ENCODE assay signal across 19 cellular contexts in the genomic region with DNA sequence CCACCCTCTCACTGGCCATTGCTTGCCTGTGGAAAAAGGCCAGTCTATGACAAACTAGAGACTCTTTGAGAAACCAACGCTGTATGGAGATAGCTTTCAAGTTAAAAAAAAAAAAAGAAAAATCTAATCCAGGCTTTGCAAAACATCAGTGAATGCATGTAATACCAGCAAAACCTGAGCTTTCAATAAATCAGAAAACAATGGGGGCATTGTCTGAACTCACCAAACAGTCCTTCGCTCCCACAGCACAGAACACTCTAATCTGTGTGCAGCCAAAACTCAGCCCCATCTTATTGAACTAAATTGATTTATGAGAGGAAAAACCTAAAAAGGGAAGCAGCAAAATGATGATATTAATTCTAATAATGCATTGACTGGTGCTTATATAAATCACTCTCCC.
DNase-seq lines count a peak whose midpoint lies in the region; ATAC-seq and TF ChIP-seq lines count a peak whose summit lies in the region.
"Had no signal": no experiment of that assay in that cellular context is flagged by ENCODE, and none has a peak within 500 bp of the region (broad histone marks: within the 10 kb centered on the region; RNA-seq: fewer than 3 reads in every experiment).

No MANE protein-coding gene starts in this region.

- H3K27ac Mint-ChIP-seq in GM23338: 0 out of 2 replicates have a peak overlapping the region, but pooled peaks have one; percentile 19
- peak overlapping the region; percentile 62 for H3K27ac Mint-ChIP-seq in mesothelial cell of epicardium
- H3K27ac Mint-ChIP-seq: HFFc6 had no signal

- H3K4me3 ChIP-seq in GM23338 (no peak overlapping the region), A673 (ENCODE audit: low read depth, low read length, poor library complexity, severe bottlenecking) (no peak overlapping the region)
- H3K4me3 ChIP-seq: BLaER1 treated with 17β-estradiol and CSF1 and Interleukin-3, amounts not matched to agents 10 nM and 100 nM; PC-9 had no signal

- H3K27me3 ChIP-seq in GM23338 (ENCODE audit: insufficient read depth) (no peaks in the 10 kb centered on the region), A673 (replicated peaks; ENCODE audit: insufficient read depth, low read depth, low read length, poor library complexity) (no peaks in the 10 kb centered on the region)
- H3K27me3 ChIP-seq: BLaER1 treated with 17β-estradiol and CSF1 and Interleukin-3, amounts not matched to agents 10 nM and 100 nM had no signal

- H3K4me1 Mint-ChIP-seq in GM23338 (peaks cover 7% of the 10 kb centered on the region; the same call in 2 of the 3 replicates), mesothelial cell of epicardium (peaks cover 49% of the 10 kb centered on the region)

- H2AFZ ChIP-seq in GM23338: no peak overlapping the region
- H2AFZ ChIP-seq: PC-9 had no signal

- H3K4me2 ChIP-seq in GM23338: no peak overlapping the region
- H3K4me2 ChIP-seq: BLaER1 treated with 17β-estradiol and CSF1 and Interleukin-3, amounts not matched to agents 10 nM and 100 nM; PC-9 had no signal

- H3K36me3 ChIP-seq in GM23338 (ENCODE audit: insufficient read depth): no peaks in the 10 kb centered on the region
- no peaks in the 10 kb centered on the region for H3K36me3 ChIP-seq in A673 (ENCODE audit: insufficient read depth, low read length, poor library complexity, severe bottlenecking)
- H3K36me3 ChIP-seq: BLaER1 treated with 17β-estradiol and CSF1 and Interleukin-3, amounts not matched to agents 10 nM and 100 nM had no signal

- H3K9me3 Mint-ChIP-seq in GM23338 (no peaks in the 10 kb centered on the region), mesothelial cell of epicardium (peaks cover 4% of the 10 kb centered on the region)
- H3K9me3 Mint-ChIP-seq: HFFc6 had no signal

- H3K9me2 ChIP-seq in GM23338 (ENCODE audit: insufficient read depth): peaks cover 3% of the 10 kb centered on the region; the same call in 1 of the 2 replicates

- H3K27me3 Mint-ChIP-seq in GM23338 (ENCODE audit: insufficient read depth, low read depth, poor library complexity) (peaks cover 5% of the 10 kb centered on the region), mesothelial cell of epicardium (ENCODE audit: low read depth) (peaks cover 16% of the 10 kb centered on the region)

- no peak for TF ChIP-seq CTCF in GM23338 (conservative IDR thresholded peaks at IDR 0.05; ENCODE audit: low read depth in 2 of 2)
- no peak for TF ChIP-seq CTCF in mesothelial cell of epicardium (IDR thresholded peaks at IDR 0.05; ENCODE audit: unreplicated experiment)
- no peak for TF ChIP-seq CTCF in A673 (conservative IDR thresholded peaks at IDR 0.05; ENCODE audit: low read depth, low read length)

- POLR2A ChIA-PET in A673 (lab: Charles Lee; ENCODE audit: low non-redundant PET): no interaction called here

- no peaks in the 10 kb centered on the region for H3K4me1 ChIP-seq in GM23338 (ENCODE audit: insufficient read depth)
- H3K4me1 ChIP-seq in A673 (ENCODE audit: insufficient read depth, low read length, poor library complexity, severe bottlenecking): peaks cover 3% of the 10 kb centered on the region
- H3K4me1 ChIP-seq: BLaER1 treated with 17β-estradiol and CSF1 and Interleukin-3, amounts not matched to agents 10 nM and 100 nM had no signal

- CTCF ChIA-PET in A673 (lab: Charles Lee): no interaction called here

- H3K4me3 Mint-ChIP-seq in GM23338 (no peak overlapping the region), mesothelial cell of epicardium (no peak overlapping the region)
- H3K4me3 Mint-ChIP-seq: HFFc6 had no signal

- ATAC-seq in GM23338: no peak
- ATAC-seq in HG03439 (IDR thresholded peaks at IDR 0.05; ENCODE audit: unreplicated experiment): no peak

- no peak for DNase-seq in GM23338 (ENCODE audit: low spot score)
- no peak for DNase-seq in mesothelial cell of epicardium (ENCODE audit: low spot score in 2 of 2, unreplicated experiment in 2 of 2)
- peak; percentile 74 for DNase-seq in pons (ENCODE audit: low spot score)
- no peak for DNase-seq in activated CD4-positive, alpha-beta T cell treated with anti-CD3 and anti-CD28 coated beads for 48 hours
- DNase-seq in SW 1271 (lab: John Stamatoyannopoulos, UW): no peak
- DNase-seq in A673 (ENCODE audit: low spot score): no peak
- DNase-seq: DMS 273 treated with DMSO at 0.1 percent for 48 hours, GF-D8, HFFc6, KG1, NCI-H1436, NCI-H2029, NCI-H2171 treated with DMSO at 0.1 percent for 48 hours, NCI-H446 treated with DMSO at 0.1 percent for 48 hours, NCI-H82, PC-9 had no signal

- no peaks in the 10 kb centered on the region for H4K20me1 ChIP-seq in GM23338 (replicated peaks; ENCODE audit: insufficient read depth)
- H4K20me1 ChIP-seq: BLaER1 treated with 17β-estradiol and CSF1 and Interleukin-3, amounts not matched to agents 10 nM and 100 nM had no signal

- H3K27ac ChIP-seq in GM23338 (ENCODE audit: low read depth) (no peak overlapping the region), cingulate gyrus (ENCODE audit: low read depth, low read length) (peak overlapping the region; percentile 33), A673 (ENCODE audit: low read depth, low read length, poor library complexity, severe bottlenecking) (no peak overlapping the region)
- H3K27ac ChIP-seq: BLaER1 treated with 17β-estradiol and CSF1 and Interleukin-3, amounts not matched to agents 10 nM and 100 nM; PC-9 had no signal

- H3K79me2 ChIP-seq in GM23338 (replicated peaks; ENCODE audit: insufficient read depth): no peaks in the 10 kb centered on the region

- intact Hi-C loops in A673 (cut with micrococcal nuclease; ENCODE audit: unreplicated experiment): no loop called here

- no peaks in the 10 kb centered on the region for H3F3A ChIP-seq in GM23338 (replicated peaks; ENCODE audit: low read depth)

- H3K9me3 ChIP-seq in A673 (ENCODE audit: low read depth, low read length, poor library complexity, severe bottlenecking): no peaks in the 10 kb centered on the region

- H3K36me3 Mint-ChIP-seq in GM23338 (ENCODE audit: low read depth) (no peaks in the 10 kb centered on the region), mesothelial cell of epicardium (peaks cover 2% of the 10 kb centered on the region)

- no TSS peak for BruUV-seq in A673 (replicated peaks; lab: Mats Ljungman, UMichigan)

TF ChIP-seq in GM23338, 12 proteins besides CTCF, POLR2A, EP300 and RAD21:
- no peak for TF ChIP-seq ZNF114 (CRISPR knock-in tag; IDR thresholded peaks at IDR 0.05)
- no peak for TF ChIP-seq ZNF331 (CRISPR knock-in tag; IDR thresholded peaks at IDR 0.05; ENCODE audit: low read depth)
- TF ChIP-seq EZH2 (IDR thresholded peaks at IDR 0.05; ENCODE audit: low read depth, unreplicated experiment): no peak
- TF ChIP-seq EZH2phosphoT487 (IDR thresholded peaks at IDR 0.05; ENCODE audit: unreplicated experiment): no peak
- TF ChIP-seq POLR2AphosphoS5 (IDR thresholded peaks at IDR 0.05; ENCODE audit: low read depth): no peak
- no peak for TF ChIP-seq CREB1 (CRISPR knock-in tag; IDR thresholded peaks at IDR 0.05; ENCODE audit: low read depth)
- TF ChIP-seq, protein P1, sequence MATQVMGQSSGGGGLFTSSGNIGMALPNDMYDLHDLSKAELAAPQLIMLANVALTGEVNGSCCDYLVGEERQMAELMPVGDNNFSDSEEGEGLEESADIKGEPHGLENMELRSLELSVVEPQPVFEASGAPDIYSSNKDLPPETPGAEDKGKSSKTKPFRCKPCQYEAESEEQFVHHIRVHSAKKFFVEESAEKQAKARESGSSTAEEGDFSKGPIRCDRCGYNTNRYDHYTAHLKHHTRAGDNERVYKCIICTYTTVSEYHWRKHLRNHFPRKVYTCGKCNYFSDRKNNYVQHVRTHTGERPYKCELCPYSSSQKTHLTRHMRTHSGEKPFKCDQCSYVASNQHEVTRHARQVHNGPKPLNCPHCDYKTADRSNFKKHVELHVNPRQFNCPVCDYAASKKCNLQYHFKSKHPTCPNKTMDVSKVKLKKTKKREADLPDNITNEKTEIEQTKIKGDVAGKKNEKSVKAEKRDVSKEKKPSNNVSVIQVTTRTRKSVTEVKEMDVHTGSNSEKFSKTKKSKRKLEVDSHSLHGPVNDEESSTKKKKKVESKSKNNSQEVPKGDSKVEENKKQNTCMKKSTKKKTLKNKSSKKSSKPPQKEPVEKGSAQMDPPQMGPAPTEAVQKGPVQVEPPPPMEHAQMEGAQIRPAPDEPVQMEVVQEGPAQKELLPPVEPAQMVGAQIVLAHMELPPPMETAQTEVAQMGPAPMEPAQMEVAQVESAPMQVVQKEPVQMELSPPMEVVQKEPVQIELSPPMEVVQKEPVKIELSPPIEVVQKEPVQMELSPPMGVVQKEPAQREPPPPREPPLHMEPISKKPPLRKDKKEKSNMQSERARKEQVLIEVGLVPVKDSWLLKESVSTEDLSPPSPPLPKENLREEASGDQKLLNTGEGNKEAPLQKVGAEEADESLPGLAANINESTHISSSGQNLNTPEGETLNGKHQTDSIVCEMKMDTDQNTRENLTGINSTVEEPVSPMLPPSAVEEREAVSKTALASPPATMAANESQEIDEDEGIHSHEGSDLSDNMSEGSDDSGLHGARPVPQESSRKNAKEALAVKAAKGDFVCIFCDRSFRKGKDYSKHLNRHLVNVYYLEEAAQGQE (IDR thresholded peaks at IDR 0.05; ENCODE audit: unreplicated experiment): no peak
- TF ChIP-seq STAT1 (IDR thresholded peaks at IDR 0.05; ENCODE audit: unreplicated experiment): no peak
- no peak for TF ChIP-seq NANOG (IDR thresholded peaks at IDR 0.05; ENCODE audit: borderline replicate concordance)
TF ChIP-seq in GM23338: peak in this region for 0.
